8 cellular contexts compared by ENCODE assay signal in the genomic region with DNA sequence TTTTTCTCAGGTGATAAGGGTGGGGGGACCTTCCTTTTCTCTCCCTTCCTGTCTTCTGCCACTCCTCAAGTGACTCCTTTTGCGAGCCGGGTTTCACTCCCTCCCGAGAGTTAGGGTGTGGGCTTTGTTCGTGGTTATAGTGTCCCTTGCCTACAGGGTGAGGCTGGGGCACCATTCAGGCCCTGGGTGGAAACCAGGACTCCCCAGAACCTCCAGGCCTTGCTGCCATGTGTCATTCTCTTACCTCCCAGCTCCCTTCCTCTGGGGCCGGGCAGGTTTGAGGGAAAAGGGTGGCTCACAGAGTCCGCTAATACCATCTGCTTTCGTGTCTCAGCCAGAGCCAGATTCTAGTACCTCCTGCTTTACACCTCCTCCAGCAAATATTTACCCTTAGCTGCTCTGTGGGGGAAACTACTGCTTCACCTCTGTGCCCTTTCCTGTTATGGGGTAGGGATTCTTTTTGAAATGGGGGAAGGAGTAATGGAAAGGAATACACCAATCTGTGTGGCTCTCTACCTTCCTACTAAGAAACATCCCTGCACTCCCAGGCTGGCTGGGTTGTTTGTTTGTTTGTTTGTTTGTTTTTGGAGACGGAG. TPM values are rescaled to one million over a fixed set of nuclear protein-coding genes. Genes with fewer than 3 reads are reported as not detected.
A peak's percentile ranks its signal among the peaks of the same experiment; 100 is the strongest.
DNase-seq lines count a peak whose midpoint lies in the region; ATAC-seq and TF ChIP-seq lines count a peak whose summit lies in the region.

No MANE protein-coding gene starts in this region.

- no peak for ATAC-seq in activated CD4-positive, alpha-beta T cell treated with anti-CD3 and anti-CD28 coated beads for 36 hours
- peak; percentile 19 for ATAC-seq in activated T-helper 17 cell treated with anti-CD3 and anti-CD28 coated beads, Interleukin-2, amount 50 U/mL, for 72 hours (replicated peaks)

- 26% methylated on average over 8 of the region's 8 CpGs for WGBS in suprapubic skin

- intact Hi-C loops in activated CD4-positive, alpha-beta T cell treated with anti-CD3 and anti-CD28 coated beads for 36 hours (cut with DNase I, micrococcal nuclease), result no loop called here

- no peaks in the 10 kb centered on the region for H3K9me3 ChIP-seq in suprapubic skin

- peaks cover 77% of the 10 kb centered on the region for H3K4me1 ChIP-seq in suprapubic skin

- CTCF ChIA-PET in activated CD4-positive, alpha-beta T cell treated with anti-CD3 and anti-CD28 coated beads for 36 hours (lab: Charles Lee), result interaction anchor here (0.6 to 0.8 kb wide), 2 partner anchors 31 to 215 kb away, joined by 3 to 5 read pairs; no protein-coding TSS in a partner anchor

- H3K27ac Mint-ChIP-seq in activated CD4-positive, alpha-beta T cell treated with anti-CD3 and anti-CD28 coated beads for 36 hours, result no peak overlapping the region
- peak overlapping the region; percentile 98 for H3K27ac Mint-ChIP-seq in activated T-helper 17 cell treated with anti-CD3 and anti-CD28 coated beads, Interleukin-2, amount 50 U/mL, for 72 hours
- peak overlapping the region; percentile 86 to 95 (median 93) for H3K27ac Mint-ChIP-seq in immature natural killer cell

- POLR2A ChIA-PET in activated CD4-positive, alpha-beta T cell treated with anti-CD3 and anti-CD28 coated beads for 36 hours (lab: Charles Lee), result no interaction called here

- H3K27ac ChIP-seq in suprapubic skin, result peak overlapping the region; percentile 96

- H3K4me3 ChIP-seq in suprapubic skin, result peak overlapping the region; percentile 94

- DNase-seq in activated CD4-positive, alpha-beta T cell treated with anti-CD3 and anti-CD28 coated beads for 36 hours, result no peak
- DNase-seq in activated CD4-positive, alpha-beta T cell treated with anti-CD3 and anti-CD28 coated beads, Interleukin-2, amount 50 U/mL, for 1 hour, result no peak
- DNase-seq in immature natural killer cell (no peak), suprapubic skin (ENCODE audit: low spot score in 2 of 2) (no peak), GM19238 (ENCODE audit: insufficient read length, low spot score) (no peak), NCI-H345 (lab: John Stamatoyannopoulos, UW) (no peak), AG08395 (ENCODE audit: low spot score) (no peak)

- no peaks in the 10 kb centered on the region for H3K27me3 ChIP-seq in suprapubic skin

- no peak for TF ChIP-seq EP300 in suprapubic skin (IDR thresholded peaks at IDR 0.05)

- H3K27me3 Mint-ChIP-seq in activated CD4-positive, alpha-beta T cell treated with anti-CD3 and anti-CD28 coated beads for 36 hours, result peaks cover 18% of the 10 kb centered on the region
- no peaks in the 10 kb centered on the region for H3K27me3 Mint-ChIP-seq in activated T-helper 17 cell treated with anti-CD3 and anti-CD28 coated beads, Interleukin-2, amount 50 U/mL, for 72 hours
- peaks cover 4 to 16% (median 9%) of the 10 kb centered on the region in 3 donors for H3K27me3 Mint-ChIP-seq in immature natural killer cell (ENCODE audit: low read depth in 3 of 3)

- H3K4me1 Mint-ChIP-seq in activated CD4-positive, alpha-beta T cell treated with anti-CD3 and anti-CD28 coated beads for 36 hours, result peaks cover 60% of the 10 kb centered on the region
- peaks cover 39% of the 10 kb centered on the region for H3K4me1 Mint-ChIP-seq in activated T-helper 17 cell treated with anti-CD3 and anti-CD28 coated beads, Interleukin-2, amount 50 U/mL, for 72 hours
- peaks cover 74% of the 10 kb centered on the region in 2 donors for H3K4me1 Mint-ChIP-seq in immature natural killer cell

- no peak for TF ChIP-seq CTCF in suprapubic skin (IDR thresholded peaks at IDR 0.05)

- H3K9me3 Mint-ChIP-seq in activated CD4-positive, alpha-beta T cell treated with anti-CD3 and anti-CD28 coated beads for 36 hours (ENCODE audit: low read depth), result no peaks in the 10 kb centered on the region
- H3K9me3 Mint-ChIP-seq in activated T-helper 17 cell treated with anti-CD3 and anti-CD28 coated beads, Interleukin-2, amount 50 U/mL, for 72 hours, result no peaks in the 10 kb centered on the region
- no peaks in the 10 kb centered on the region for H3K9me3 Mint-ChIP-seq in immature natural killer cell

- peaks cover 20% of the 10 kb centered on the region for H3K36me3 Mint-ChIP-seq in activated CD4-positive, alpha-beta T cell treated with anti-CD3 and anti-CD28 coated beads for 36 hours (ENCODE audit: low read depth)
- H3K36me3 Mint-ChIP-seq in activated T-helper 17 cell treated with anti-CD3 and anti-CD28 coated beads, Interleukin-2, amount 50 U/mL, for 72 hours (ENCODE audit: low read depth), result peaks cover 63% of the 10 kb centered on the region
- H3K36me3 Mint-ChIP-seq in immature natural killer cell, result no peaks in the 10 kb centered on the region

- peak overlapping the region; percentile 98 for H3K4me3 Mint-ChIP-seq in activated CD4-positive, alpha-beta T cell treated with anti-CD3 and anti-CD28 coated beads for 36 hours
- peak overlapping the region; percentile 100 for H3K4me3 Mint-ChIP-seq in activated T-helper 17 cell treated with anti-CD3 and anti-CD28 coated beads, Interleukin-2, amount 50 U/mL, for 72 hours
- peak overlapping the region; percentile 92 to 100 (median 96) for H3K4me3 Mint-ChIP-seq in immature natural killer cell

- no peak for TF ChIP-seq POLR2A in suprapubic skin (IDR thresholded peaks at IDR 0.05)

- no peaks in the 10 kb centered on the region for H3K36me3 ChIP-seq in suprapubic skin

RNA-seq across cellular contexts. Expression of gene ACTN4, which starts 2.8 kb away (rescaled TPM):
- total RNA-seq in activated CD4-positive, alpha-beta T cell treated with anti-CD3 and anti-CD28 coated beads for 36 hours, result 100 to 1,000 TPM; 181 to 182 TPM
- 100 to 1,000 TPM; 312 to 393 TPM for total RNA-seq in activated T-helper 17 cell treated with anti-CD3 and anti-CD28 coated beads, Interleukin-2, amount 50 U/mL, for 72 hours
- 10 to 100 TPM in 2 of 3 donors, 1 to 10 TPM in 1; 8.5 to 68.3 (median 17.4) TPM for polyA plus RNA-seq in immature natural killer cell
- total RNA-seq in suprapubic skin, result 100 to 1,000 TPM; 475 to 520 (median 507) TPM

RNA-seq across cellular contexts. Expression of gene EIF3K, which starts 31.3 kb away (rescaled TPM):
- 100 to 1,000 TPM; 269 to 297 TPM for total RNA-seq in activated CD4-positive, alpha-beta T cell treated with anti-CD3 and anti-CD28 coated beads for 36 hours
- total RNA-seq in activated T-helper 17 cell treated with anti-CD3 and anti-CD28 coated beads, Interleukin-2, amount 50 U/mL, for 72 hours, result 100 to 1,000 TPM; 172 to 301 TPM
- 100 to 1,000 TPM; 338 to 456 (median 383) TPM for polyA plus RNA-seq in immature natural killer cell
- 100 to 1,000 TPM; 274 to 587 (median 557) TPM for total RNA-seq in suprapubic skin

RNA-seq across cellular contexts. Expression of gene MAP4K1, which starts 32.5 kb away (rescaled TPM):
- 100 to 1,000 TPM; 195 to 198 TPM for total RNA-seq in activated CD4-positive, alpha-beta T cell treated with anti-CD3 and anti-CD28 coated beads for 36 hours
- total RNA-seq in activated T-helper 17 cell treated with anti-CD3 and anti-CD28 coated beads, Interleukin-2, amount 50 U/mL, for 72 hours, result 100 to 1,000 TPM; 310 to 354 TPM
- 10 to 100 TPM; 52.1 to 98.1 (median 67.0) TPM for polyA plus RNA-seq in immature natural killer cell
- total RNA-seq in suprapubic skin, result 1 to 10 TPM in 3 of 4 donors, under 1 TPM in 1; 0.68 to 2.8 (median 1.8) TPM

Comparison
In these comparisons a context has a peak if more than half of its experiments do, and no peak if none do; other contexts are left out.
1. RNA of gene MAP4K1, which starts 32.5 kb away (total RNA-seq): 310 to 354 TPM in activated T-helper 17 cell treated with anti-CD3 and anti-CD28 coated beads, Interleukin-2, amount 50 U/mL, for 72 hours and 195 to 198 TPM in activated CD4-positive, alpha-beta T cell treated with anti-CD3 and anti-CD28 coated beads for 36 hours; 0.68 to 2.8 TPM in suprapubic skin; every median in the first group is over 10 times any median in the second.
2. Peak in every context shown above with its lines, with median percentiles within 50 percentile points of each other: H3K4me3 Mint-ChIP-seq.